Comparison of ENCODE assay signal across 2 cellular contexts in the genomic region with DNA sequence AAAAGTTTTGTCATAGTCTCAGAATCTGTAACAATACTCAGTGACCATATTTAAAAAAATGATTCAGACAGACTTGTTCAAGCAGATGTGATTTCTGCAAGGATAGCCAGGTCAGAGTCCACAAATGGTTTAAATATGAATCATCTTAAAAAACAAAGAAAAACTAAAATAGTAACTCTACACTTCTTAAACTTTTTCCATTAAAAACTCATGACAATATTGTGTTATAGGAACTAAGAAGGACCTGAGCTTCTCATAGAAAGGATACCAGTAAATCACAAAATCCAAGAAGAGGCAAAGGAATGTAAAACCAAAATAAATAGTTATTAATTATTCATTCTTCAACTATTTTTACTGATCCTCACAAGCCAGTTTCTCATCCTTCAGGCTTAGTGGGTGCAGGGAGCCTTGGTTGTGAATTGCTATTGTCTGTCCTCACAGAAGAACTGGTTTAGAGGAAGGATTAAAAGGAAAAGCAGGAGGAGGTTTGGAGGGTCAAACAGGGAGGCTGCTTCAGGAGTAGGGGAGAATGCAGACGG.
TF ChIP-seq lines count a peak whose summit lies in the region.

No MANE protein-coding gene starts in this region.

TF ChIP-seq in A549, 52 proteins besides CTCF, POLR2A, EP300 and RAD21 (continued from another document):
- TF ChIP-seq E2F6 (IDR thresholded peaks at IDR 0.05; ENCODE audit: borderline replicate concordance, low read depth) = no peak
- TF ChIP-seq, protein P1, sequence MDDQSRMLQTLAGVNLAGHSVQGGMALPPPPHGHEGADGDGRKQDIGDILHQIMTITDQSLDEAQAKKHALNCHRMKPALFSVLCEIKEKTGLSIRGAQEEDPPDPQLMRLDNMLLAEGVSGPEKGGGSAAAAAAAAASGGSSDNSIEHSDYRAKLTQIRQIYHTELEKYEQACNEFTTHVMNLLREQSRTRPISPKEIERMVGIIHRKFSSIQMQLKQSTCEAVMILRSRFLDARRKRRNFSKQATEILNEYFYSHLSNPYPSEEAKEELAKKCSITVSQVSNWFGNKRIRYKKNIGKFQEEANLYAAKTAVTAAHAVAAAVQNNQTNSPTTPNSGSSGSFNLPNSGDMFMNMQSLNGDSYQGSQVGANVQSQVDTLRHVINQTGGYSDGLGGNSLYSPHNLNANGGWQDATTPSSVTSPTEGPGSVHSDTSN (IDR thresholded peaks at IDR 0.05) = no peak
- TF ChIP-seq GATA3 (IDR thresholded peaks at IDR 0.05; ENCODE audit: borderline replicate concordance) = no peak; the same call in 1 of the 2 replicates
- TF ChIP-seq HES2 (IDR thresholded peaks at IDR 0.05) = no peak
- TF ChIP-seq FOSL2 (IDR thresholded peaks at IDR 0.05) = peak; percentile 77
- peak; percentile 83 for TF ChIP-seq FOSL2 (CRISPR knock-in tag; IDR thresholded peaks at IDR 0.05)
- no peak for TF ChIP-seq CEBPB (IDR thresholded peaks at IDR 0.05)
- TF ChIP-seq MYC (IDR thresholded peaks at IDR 0.05; ENCODE audit: borderline replicate concordance, low read length) = no peak
- TF ChIP-seq RARB (CRISPR knock-in tag; IDR thresholded peaks at IDR 0.05) = no peak
- TF ChIP-seq SMC3 (IDR thresholded peaks at IDR 0.05) = 0 out of 3 replicates have a peak, but pooled peaks have one; percentile 5
- TF ChIP-seq ZNF302 (CRISPR knock-in tag; IDR thresholded peaks at IDR 0.05) = no peak
- no peak for TF ChIP-seq SREBF2 (IDR thresholded peaks at IDR 0.05)
- TF ChIP-seq JUNB (IDR thresholded peaks at IDR 0.05) = peak; percentile 91
- TF ChIP-seq BCL3 (IDR thresholded peaks at IDR 0.05) = 0 out of 3 replicates have a peak, but pooled peaks have one; percentile 19
- no peak for TF ChIP-seq HEYL (CRISPR knock-in tag; IDR thresholded peaks at IDR 0.05)
- TF ChIP-seq HDAC2 (IDR thresholded peaks at IDR 0.05) = no peak
- TF ChIP-seq KDM1A (IDR thresholded peaks at IDR 0.05; ENCODE audit: low read depth) = no peak
- TF ChIP-seq BHLHE40 (IDR thresholded peaks at IDR 0.05; ENCODE audit: low read depth, low read length) = no peak
- TF ChIP-seq CHD4 (IDR thresholded peaks at IDR 0.05; ENCODE audit: borderline replicate concordance) = no peak
- no peak for TF ChIP-seq KDM5A (IDR thresholded peaks at IDR 0.05)
- TF ChIP-seq JUN (IDR thresholded peaks at IDR 0.05) = peak in 1 of 2 experiments; percentile 47; a peak in 1 of 5 replicates
- TF ChIP-seq NFE2L2 (conservative IDR thresholded peaks at IDR 0.05; ENCODE audit: low read length) = no peak
- TF ChIP-seq HOXB13 (CRISPR knock-in tag; IDR thresholded peaks at IDR 0.05; ENCODE audit: low read depth) = no peak

TF ChIP-seq in HepG2, 621 proteins besides CTCF, POLR2A, EP300 and RAD21 (continued from another document):
- TF ChIP-seq, protein P2, sequence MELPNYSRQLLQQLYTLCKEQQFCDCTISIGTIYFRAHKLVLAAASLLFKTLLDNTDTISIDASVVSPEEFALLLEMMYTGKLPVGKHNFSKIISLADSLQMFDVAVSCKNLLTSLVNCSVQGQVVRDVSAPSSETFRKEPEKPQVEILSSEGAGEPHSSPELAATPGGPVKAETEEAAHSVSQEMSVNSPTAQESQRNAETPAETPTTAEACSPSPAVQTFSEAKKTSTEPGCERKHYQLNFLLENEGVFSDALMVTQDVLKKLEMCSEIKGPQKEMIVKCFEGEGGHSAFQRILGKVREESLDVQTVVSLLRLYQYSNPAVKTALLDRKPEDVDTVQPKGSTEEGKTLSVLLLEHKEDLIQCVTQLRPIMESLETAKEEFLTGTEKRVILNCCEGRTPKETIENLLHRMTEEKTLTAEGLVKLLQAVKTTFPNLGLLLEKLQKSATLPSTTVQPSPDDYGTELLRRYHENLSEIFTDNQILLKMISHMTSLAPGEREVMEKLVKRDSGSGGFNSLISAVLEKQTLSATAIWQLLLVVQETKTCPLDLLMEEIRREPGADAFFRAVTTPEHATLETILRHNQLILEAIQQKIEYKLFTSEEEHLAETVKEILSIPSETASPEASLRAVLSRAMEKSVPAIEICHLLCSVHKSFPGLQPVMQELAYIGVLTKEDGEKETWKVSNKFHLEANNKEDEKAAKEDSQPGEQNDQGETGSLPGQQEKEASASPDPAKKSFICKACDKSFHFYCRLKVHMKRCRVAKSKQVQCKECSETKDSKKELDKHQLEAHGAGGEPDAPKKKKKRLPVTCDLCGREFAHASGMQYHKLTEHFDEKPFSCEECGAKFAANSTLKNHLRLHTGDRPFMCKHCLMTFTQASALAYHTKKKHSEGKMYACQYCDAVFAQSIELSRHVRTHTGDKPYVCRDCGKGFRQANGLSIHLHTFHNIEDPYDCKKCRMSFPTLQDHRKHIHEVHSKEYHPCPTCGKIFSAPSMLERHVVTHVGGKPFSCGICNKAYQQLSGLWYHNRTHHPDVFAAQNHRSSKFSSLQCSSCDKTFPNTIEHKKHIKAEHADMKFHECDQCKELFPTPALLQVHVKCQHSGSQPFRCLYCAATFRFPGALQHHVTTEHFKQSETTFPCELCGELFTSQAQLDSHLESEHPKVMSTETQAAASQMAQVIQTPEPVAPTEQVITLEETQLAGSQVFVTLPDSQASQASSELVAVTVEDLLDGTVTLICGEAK (IDR thresholded peaks at IDR 0.05) = no peak
- TF ChIP-seq, protein P2 (CRISPR knock-in tag; IDR thresholded peaks at IDR 0.05) = no peak
- TF ChIP-seq NFE2L2 (IDR thresholded peaks at IDR 0.05; ENCODE audit: low read length) (no peak), NRL (CRISPR knock-in tag; IDR thresholded peaks at IDR 0.05; ENCODE audit: borderline replicate concordance) (no peak), ZBTB33 (CRISPR knock-in tag; IDR thresholded peaks at IDR 0.05) (no peak), ZNF143 (CRISPR knock-in tag; IDR thresholded peaks at IDR 0.05) (no peak), SATB2 (CRISPR knock-in tag; IDR thresholded peaks at IDR 0.05) (no peak), CHD2 (IDR thresholded peaks at IDR 0.05; ENCODE audit: low read depth, low read length) (no peak), HNRNPLL (IDR thresholded peaks at IDR 0.05; ENCODE audit: low read depth, low read length, poor library complexity, severe bottlenecking) (no peak), ZNF614 (CRISPR knock-in tag; IDR thresholded peaks at IDR 0.05; ENCODE audit: borderline replicate concordance) (no peak), ZNF207 (IDR thresholded peaks at IDR 0.05; ENCODE audit: borderline replicate concordance) (no peak), ZZZ3 (CRISPR knock-in tag; IDR thresholded peaks at IDR 0.05; ENCODE audit: borderline replicate concordance) (no peak), PAXIP1 (CRISPR knock-in tag; conservative IDR thresholded peaks at IDR 0.05) (no peak), SRY (CRISPR knock-in tag; IDR thresholded peaks at IDR 0.05) (no peak), ONECUT2 (CRISPR knock-in tag; IDR thresholded peaks at IDR 0.05) (no peak), NFKBIZ (CRISPR knock-in tag; IDR thresholded peaks at IDR 0.05) (no peak), ZNF468 (CRISPR knock-in tag; IDR thresholded peaks at IDR 0.05) (no peak)
